16 cellular contexts compared by ENCODE assay signal in genomic region chr5:114319236-114319635, GRCh38. TPM values are rescaled to one million over a fixed set of nuclear protein-coding genes. Genes with fewer than 3 reads are reported as not detected.
A peak's percentile ranks its signal among the peaks of the same experiment; 100 is the strongest.
DNase-seq lines count a peak whose midpoint lies in the region; ATAC-seq and TF ChIP-seq lines count a peak whose summit lies in the region.
"Had no signal": no experiment of that assay in that cellular context is flagged by ENCODE, and none has a peak within 500 bp of the region (broad histone marks: within the 10 kb centered on the region; RNA-seq: fewer than 3 reads in every experiment).

No MANE protein-coding gene starts in this region.

- H3K4me3 ChIP-seq in right cardiac atrium (ENCODE audit: low read length) (no peak overlapping the region), right atrium auricular region (no peak overlapping the region), IMR-90 (ENCODE audit: insufficient read depth, low read depth, low read length) (no peak overlapping the region), lower lobe of right lung (no peak overlapping the region), smooth muscle cell (no peak overlapping the region), psoas muscle (no peak overlapping the region)

- H3K27me3 ChIP-seq in right cardiac atrium (ENCODE audit: control insufficient read depth, insufficient read depth) (no peaks in the 10 kb centered on the region), right atrium auricular region (no peaks in the 10 kb centered on the region), IMR-90 (ENCODE audit: control insufficient read depth, insufficient read depth, low read length) (no peaks in the 10 kb centered on the region), lower lobe of right lung (ENCODE audit: low read depth) (no peaks in the 10 kb centered on the region), smooth muscle cell (ENCODE audit: low read depth) (no peaks in the 10 kb centered on the region), psoas muscle (ENCODE audit: insufficient read depth in 3 of 3, low read length in 2 of 3) (no peaks in the 10 kb centered on the region)

- no peaks in the 10 kb centered on the region for H3K36me3 ChIP-seq in right atrium auricular region
- H3K36me3 ChIP-seq in IMR-90 (ENCODE audit: control insufficient read depth, insufficient read depth, low read length), result no peaks in the 10 kb centered on the region
- no peaks in the 10 kb centered on the region for H3K36me3 ChIP-seq in lower lobe of right lung
- H3K36me3 ChIP-seq in smooth muscle cell (ENCODE audit: low read depth), result no peaks in the 10 kb centered on the region
- no peaks in the 10 kb centered on the region for H3K36me3 ChIP-seq in psoas muscle (ENCODE audit: insufficient read depth in 1 of 2, low read depth in 1 of 2)

- 0 out of 2 replicates have a peak, but pooled peaks cover 3% of the 10 kb centered on the region for H3K9me1 ChIP-seq in IMR-90 (ENCODE audit: insufficient read depth, low read length)

- peak overlapping the region in 1 of 2 experiments; percentile 41; a peak in 1 of 4 replicates for H4K8ac ChIP-seq in IMR-90 (ENCODE audit: low read depth in 2 of 2, low read length in 2 of 2)

- no peaks in the 10 kb centered on the region for H3K79me2 ChIP-seq in smooth muscle cell (ENCODE audit: low read depth)

- H3K9ac ChIP-seq in IMR-90 (ENCODE audit: low read depth, low read length), result no peak overlapping the region
- no peak overlapping the region for H3K9ac ChIP-seq in smooth muscle cell (ENCODE audit: low read depth)

- H3K14ac ChIP-seq in IMR-90 (replicated peaks; ENCODE audit: low read depth, low read length), result peak overlapping the region; percentile 50; the same call in 1 of the 2 replicates

- peak overlapping the region; percentile 3 for H2AK9ac ChIP-seq in IMR-90 (replicated peaks; ENCODE audit: low read depth, low read length, poor library complexity)

- no peak for TF ChIP-seq RAD21 in IMR-90 (IDR thresholded peaks at IDR 0.05; ENCODE audit: low read length)

- no peak for ATAC-seq in right cardiac atrium
- ATAC-seq in IMR-90 (ENCODE audit: low read depth), result 0 out of 2 replicates have a peak, but pooled peaks have one; percentile 11
- no peak for ATAC-seq in lower lobe of right lung
- ATAC-seq in HG03378 (IDR thresholded peaks at IDR 0.05; ENCODE audit: unreplicated experiment), result no peak
- no peak for ATAC-seq in psoas muscle
- ATAC-seq: HepG2 had no signal

- intact Hi-C loops in right cardiac atrium (cut with DNase I), result no loop called here
- intact Hi-C loops in IMR-90 (cut with micrococcal nuclease), result no loop called here
- intact Hi-C loops in lower lobe of right lung (cut with DNase I), result no loop called here
- intact Hi-C loops in psoas muscle (cut with DNase I), result no loop called here

- H2BK15ac ChIP-seq in IMR-90 (ENCODE audit: low read depth, low read length), result 0 out of 3 replicates have a peak overlapping the region, but pooled peaks have one; percentile 15

- no peaks in the 10 kb centered on the region for H3K79me1 ChIP-seq in IMR-90 (ENCODE audit: low read depth in 1 of 2, low read length in 2 of 2)

- peak overlapping the region; percentile 37 for H3K27ac ChIP-seq in right cardiac atrium (ENCODE audit: low read length)
- no peak overlapping the region for H3K27ac ChIP-seq in right atrium auricular region
- H3K27ac ChIP-seq in IMR-90 (ENCODE audit: insufficient read depth, low read length), result no peak overlapping the region
- H3K27ac ChIP-seq in lower lobe of right lung, result peak overlapping the region; percentile 14
- H3K27ac ChIP-seq in smooth muscle cell (ENCODE audit: low read depth), result peak overlapping the region; percentile 60
- no peak overlapping the region for H3K27ac ChIP-seq in psoas muscle

- H3F3A ChIP-seq in smooth muscle cell (ENCODE audit: low read depth), result no peaks in the 10 kb centered on the region

- CTCF ChIA-PET in IMR-90 (lab: Yijun Ruan, JAX), result no interaction called here

- in situ Hi-C loops in IMR-90 (cut with MboI; ENCODE audit: low sequenced_read_pairs), result no loop called here

- peak overlapping the region; percentile 17; the same call in 1 of the 2 replicates for H4K91ac ChIP-seq in IMR-90 (ENCODE audit: insufficient read depth, low read depth, low read length)

- peak overlapping the region; percentile 37 for H2AFZ ChIP-seq in IMR-90 (replicated peaks; ENCODE audit: low read length, poor library complexity)
- peak overlapping the region; percentile 37 for H2AFZ ChIP-seq in smooth muscle cell (ENCODE audit: low read depth)

- peaks cover 5% of the 10 kb centered on the region for H3K4me1 ChIP-seq in right cardiac atrium (ENCODE audit: control insufficient read depth, insufficient read depth, low read length)
- H3K4me1 ChIP-seq in right atrium auricular region, result no peaks in the 10 kb centered on the region
- H3K4me1 ChIP-seq in IMR-90 (ENCODE audit: control insufficient read depth, insufficient read depth, low read length), result peaks cover 4% of the 10 kb centered on the region; the same call in 1 of the 2 replicates
- peaks cover 6% of the 10 kb centered on the region for H3K4me1 ChIP-seq in lower lobe of right lung
- H3K4me1 ChIP-seq in smooth muscle cell (ENCODE audit: low read depth), result no peaks in the 10 kb centered on the region
- no peaks in the 10 kb centered on the region for H3K4me1 ChIP-seq in psoas muscle
- H3K4me1 ChIP-seq: Caco-2 had no signal

- no peak for TF ChIP-seq CTCF in right atrium auricular region (IDR thresholded peaks at IDR 0.05)
- no peak for TF ChIP-seq CTCF in IMR-90 (conservative IDR thresholded peaks at IDR 0.05; ENCODE audit: low read depth, low read length)
- no peak for TF ChIP-seq CTCF in lower lobe of right lung (IDR thresholded peaks at IDR 0.05)
- TF ChIP-seq CTCF in smooth muscle cell (IDR thresholded peaks at IDR 0.05; ENCODE audit: borderline replicate concordance, insufficient read depth, poor library complexity, severe bottlenecking), result no peak
- no peak for TF ChIP-seq CTCF in psoas muscle (IDR thresholded peaks at IDR 0.05)

- 47% methylated on average over 1 of the region's 1 CpG for WGBS in right cardiac atrium
- no CpG with 5 or more reads among the region's 1 CpG for WGBS in IMR-90 (ENCODE audit: extremely low coverage in 2 of 2, insufficient read length in 1 of 2), 2 experiments
- WGBS in smooth muscle cell (ENCODE audit: low lambda C conversion rate), result 85% methylated on average over 1 of the region's 1 CpG
- WGBS in psoas muscle, 3 donors, result 58 to 96% (median 79%) methylated on average over 1 of the region's 1 CpG

- no peaks in the 10 kb centered on the region for H3K9me3 ChIP-seq in right cardiac atrium (ENCODE audit: control insufficient read depth, low read length)
- H3K9me3 ChIP-seq in right atrium auricular region, result no peaks in the 10 kb centered on the region
- no peaks in the 10 kb centered on the region for H3K9me3 ChIP-seq in IMR-90 (ENCODE audit: control insufficient read depth, insufficient read depth, low read length)
- H3K9me3 ChIP-seq in lower lobe of right lung, result no peaks in the 10 kb centered on the region
- H3K9me3 ChIP-seq in smooth muscle cell (replicated peaks; ENCODE audit: low read depth), result no peaks in the 10 kb centered on the region
- no peaks in the 10 kb centered on the region for H3K9me3 ChIP-seq in psoas muscle
- H3K9me3 ChIP-seq: Caco-2 had no signal

- H4K20me1 ChIP-seq in IMR-90 (ENCODE audit: insufficient read depth, low read length) (no peaks in the 10 kb centered on the region), smooth muscle cell (ENCODE audit: low read depth) (no peaks in the 10 kb centered on the region)

- POLR2A ChIA-PET in IMR-90 (lab: Charles Lee; ENCODE audit: unreplicated experiment), result no interaction called here

- H3K4ac ChIP-seq in IMR-90 (ENCODE audit: low read depth, low read length), result peak overlapping the region; percentile 50

- H3K4me2 ChIP-seq in IMR-90 (ENCODE audit: low read depth, low read length), result no peak overlapping the region
- H3K4me2 ChIP-seq in smooth muscle cell, result no peak overlapping the region

- peak overlapping the region; percentile 67 for H2BK5ac ChIP-seq in IMR-90 (ENCODE audit: low read depth, low read length, poor library complexity, severe bottlenecking)

- no peak overlapping the region for H3K56ac ChIP-seq in IMR-90 (ENCODE audit: extremely low read depth, insufficient read depth, low read length)

- peak overlapping the region; percentile 47; the same call in 1 of the 2 replicates for H3K18ac ChIP-seq in IMR-90 (ENCODE audit: low read depth, low read length)

- H4K5ac ChIP-seq in IMR-90 (ENCODE audit: low read depth, low read length), result peak overlapping the region; percentile 26; the same call in 1 of the 2 replicates

- H2AK5ac ChIP-seq in IMR-90 (ENCODE audit: low read depth, low read length), result no peak overlapping the region; the same call in 1 of the 2 replicates

- no TSS peak for BruUV-seq in IMR-90 (replicated peaks; lab: Mats Ljungman, UMichigan)

- no peak for TF ChIP-seq POLR2A in IMR-90 (IDR thresholded peaks at IDR 0.05; ENCODE audit: low read depth, low read length)

- H2BK20ac ChIP-seq in IMR-90 (ENCODE audit: low read depth, low read length), result peak overlapping the region; percentile 65; the same call in 1 of the 2 replicates

- no peak overlapping the region for H3K23ac ChIP-seq in IMR-90 (ENCODE audit: low read depth, low read length)

- H2BK120ac ChIP-seq in IMR-90 (ENCODE audit: low read depth, low read length), result peak overlapping the region; percentile 70

- dilution Hi-C loops in IMR-90 (cut with HindIII; ENCODE audit: low sequenced_read_pairs, unreplicated experiment), result no loop called here

- DNase-seq in right cardiac atrium (no peak), right atrium auricular region (ENCODE audit: low spot score) (no peak), IMR-90 (no peak), lower lobe of right lung (no peak), smooth muscle cell (lab: John Stamatoyannopoulos, UW; ENCODE audit: unreplicated experiment) (no peak), psoas muscle (no peak)
- DNase-seq in activated CD4-positive, alpha-beta T cell treated with anti-CD3 and anti-CD28 coated beads for 1 hour, result no peak
- DNase-seq: 8988T; AML-193; C1 segment of cervical spinal cord; Caco-2; CD4-positive, alpha-beta memory T cell; GOT3; H9 had no signal

TF ChIP-seq in IMR-90, 13 proteins besides CTCF, POLR2A, EP300 and RAD21 (continues in another document):
- no peak for TF ChIP-seq MAFK (IDR thresholded peaks at IDR 0.05; ENCODE audit: low read depth, low read length)
- no peak for TF ChIP-seq RCOR1 (IDR thresholded peaks at IDR 0.05; ENCODE audit: insufficient replicate concordance, low read length)
- TF ChIP-seq MAZ (IDR thresholded peaks at IDR 0.05; ENCODE audit: borderline replicate concordance, low read depth, low read length), result no peak
- no peak for TF ChIP-seq BHLHE40 (IDR thresholded peaks at IDR 0.05; ENCODE audit: low read depth, low read length)

RNA-seq across cellular contexts. Expression of gene KCNN2, which starts 42.6 kb away (rescaled TPM):
- total RNA-seq in right cardiac atrium (10 to 100 TPM; 10.4 to 19.0 (median 13.4) TPM), right atrium auricular region (10 to 100 TPM; 12.6 to 22.4 TPM), IMR-90 (2012; rRNA removed) (2.2 and 3.3 TPM in 2 replicates), lower lobe of right lung (1.2 TPM), smooth muscle cell (3.2 and 4.3 TPM in 2 replicates), psoas muscle (1 to 10 TPM in 3 of 4 donors, under 1 TPM in 1; 0.59 to 2.9 (median 1.3) TPM)
- polyA plus RNA-seq in right cardiac atrium (20.6 TPM), IMR-90 (2012; rRNA removed) (7.5 and 8.8 TPM in 2 replicates), smooth muscle cell (3.8 and 8.0 TPM in 2 replicates), psoas muscle (under 1 TPM; 0.20 to 0.63 (median 0.57) TPM)
- polyA plus RNA-seq in IMR-90 (2012; cell fraction: cytosol; rRNA removed), result 4.9 and 5.7 TPM in 2 replicates
- polyA plus RNA-seq in IMR-90 (2012; cell fraction: nucleus; rRNA removed; ENCODE audit: low replicate concordance), result 5.9 and 9.9 TPM in 2 replicates
- total RNA-seq: CD4-positive, alpha-beta memory T cell; HepG2 had no signal
- polyA plus RNA-seq: CD4-positive, alpha-beta memory T cell; HepG2 had no signal

Comparison
In these comparisons a context has a peak if more than half of its experiments do, and no peak if none do; other contexts are left out.
1. H3K27ac ChIP-seq: peak in right cardiac atrium (single experiment), lower lobe of right lung (single experiment) and smooth muscle cell (single experiment); none in right atrium auricular region (0 of 2), IMR-90 (single experiment) and psoas muscle (single experiment).